20 cellular contexts compared by ENCODE assay signal in the genomic region with DNA sequence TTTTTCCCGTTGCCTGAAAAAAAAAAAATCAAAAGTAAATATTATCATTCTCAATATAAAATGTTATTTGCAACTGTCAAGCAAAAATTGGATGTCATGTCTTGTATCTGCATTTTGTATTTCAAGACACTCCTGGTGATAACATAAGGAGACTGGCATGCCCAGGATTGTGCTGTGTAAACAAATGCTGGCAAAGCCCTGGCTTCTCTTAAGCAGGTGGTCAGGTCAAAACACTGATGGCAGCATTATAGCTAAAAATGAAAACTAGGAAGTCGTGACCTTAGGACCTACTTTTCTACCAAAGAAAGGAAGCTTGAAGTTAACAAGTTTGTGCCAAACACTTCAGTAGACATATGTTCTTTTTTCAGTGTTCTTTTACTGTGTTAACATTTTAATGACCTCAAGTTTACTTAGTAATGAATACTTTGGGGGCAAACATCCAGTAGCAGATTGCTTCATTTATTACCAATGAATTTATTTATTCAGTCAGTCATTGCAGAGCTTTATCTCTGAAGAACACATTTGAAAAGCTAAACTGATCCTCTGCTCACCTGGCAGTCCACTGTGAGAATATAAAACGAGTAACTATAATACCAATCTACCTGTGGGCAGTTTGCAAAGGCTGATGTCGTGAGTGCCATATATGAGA.
DNase-seq lines count a peak whose midpoint lies in the region; ATAC-seq lines count a peak whose summit lies in the region.
"Had no signal": no experiment of that assay in that cellular context is flagged by ENCODE, and none has a peak within 500 bp of the region (broad histone marks: within the 10 kb centered on the region; RNA-seq: fewer than 3 reads in every experiment).

No MANE protein-coding gene starts in this region.

- H3K27me3 Mint-ChIP-seq in T-cell = no peaks in the 10 kb centered on the region

- no peak overlapping the region for H3K27ac Mint-ChIP-seq in T-cell
- H3K27ac Mint-ChIP-seq: activated naive CD4-positive, alpha-beta T cell treated with anti-CD3 and anti-CD28 coated beads for 36 hours; progenitor cell of endocrine pancreas had no signal

- peaks cover 6 to 20% (median 17%) of the 10 kb centered on the region in 3 donors for H3K9me3 Mint-ChIP-seq in T-cell

- CTCF ChIA-PET in T-cell (lab: Charles Lee) = no interaction called here

- no peaks in the 10 kb centered on the region for H3K36me3 Mint-ChIP-seq in T-cell

- no peak overlapping the region for H3K4me3 Mint-ChIP-seq in T-cell
- H3K4me3 Mint-ChIP-seq: activated naive CD4-positive, alpha-beta T cell treated with anti-CD3 and anti-CD28 coated beads for 36 hours had no signal

- DNase-seq in DMS 273 (lab: John Stamatoyannopoulos, UW; ENCODE audit: unreplicated experiment) (peak; percentile 90), NCI-H1105 (lab: John Stamatoyannopoulos, UW) (peak; percentile 31), NCI-H69 (lab: John Stamatoyannopoulos, UW) (peak; percentile 94), fibroblast of gingiva (ENCODE audit: low read depth) (peak; percentile 21), pons (ENCODE audit: low spot score) (no peak), T-cell (no peak)
- DNase-seq: activated naive CD4-positive, alpha-beta T cell treated with anti-CD3 and anti-CD28 coated beads for 36 hours; activated T-cell treated with anti-CD3 and anti-CD28 coated beads, Interleukin-2, amount 50 U/mL, for 1 hour; aorta; DND-41; effector memory CD4-positive, alpha-beta T cell; glutamatergic neuron; IMR-90; left ventricle myocardium inferior; NCI-H2107; spleen; uterus had no signal

- POLR2A ChIA-PET in T-cell (lab: Charles Lee) = no interaction called here

- ATAC-seq in GM19455 (IDR thresholded peaks at IDR 0.05; ENCODE audit: unreplicated experiment) (no peak), T-cell (replicated peaks in 1 of 4) (no peak), GM19035 (IDR thresholded peaks at IDR 0.05; ENCODE audit: unreplicated experiment) (no peak)

- no peaks in the 10 kb centered on the region for H3K4me1 Mint-ChIP-seq in T-cell

Comparison
In these comparisons a context has a peak if more than half of its experiments do, and no peak if none do; other contexts are left out.
1. DNase-seq: peak in DMS 273 (single experiment), NCI-H1105 (single experiment), NCI-H69 (single experiment) and fibroblast of gingiva (single experiment); none in pons (single experiment) and T-cell (0 of 34).